Comparison of ENCODE assay signal across 25 cellular contexts in the genomic region with DNA sequence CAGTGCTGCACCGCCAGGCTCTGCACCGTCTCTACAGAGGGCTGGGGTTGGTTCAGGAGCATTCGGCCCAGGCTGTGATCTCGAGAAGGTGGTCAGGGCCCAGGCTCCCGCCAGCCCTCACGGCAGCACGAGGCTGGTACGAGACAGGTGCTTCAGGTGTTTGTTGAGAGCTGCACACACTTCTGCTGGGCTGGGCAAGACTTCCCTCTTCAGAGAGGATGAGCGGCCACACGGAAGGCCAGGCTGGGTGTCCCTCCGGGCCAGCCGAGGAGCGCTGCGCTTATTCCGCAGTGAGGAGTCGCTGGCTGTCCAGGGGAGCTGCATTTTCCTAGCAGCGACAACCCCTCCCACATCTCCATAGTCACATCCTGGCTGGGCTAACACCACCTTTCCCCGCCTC.
"Had no signal": no experiment of that assay in that cellular context is flagged by ENCODE, and none has a peak within 500 bp of the region (broad histone marks: within the 10 kb centered on the region; RNA-seq: fewer than 3 reads in every experiment).

No MANE protein-coding gene starts in this region.

- H3K9me3 ChIP-seq: vagina had no signal

- H3K4me3 Mint-ChIP-seq: activated CD4-positive, alpha-beta T cell treated with anti-CD3 and anti-CD28 coated beads, Interleukin-2, amount 10 ng/mL, durations not matched to agents 24 days and 14 days; activated CD8-positive, alpha-beta T cell treated with anti-CD3 and anti-CD28 coated beads for 36 hours; activated naive CD4-positive, alpha-beta T cell treated with anti-CD3 and anti-CD28 coated beads, Interleukin-2, amount 10 ng/mL, durations not matched to agents 7 days and 5 days; activated naive CD8-positive, alpha-beta T cell treated with anti-CD3 and anti-CD28 coated beads, Interleukin-2, amount 50 U/mL, for 24 hours; brain; neural crest cell; stimulated activated naive CD8-positive, alpha-beta T cell treated with anti-CD3 and anti-CD28 coated beads, Interleukin-15, Interleukin-2, amounts not matched to agents 100 ng/mL and 50 ng/mL, for 24 hours; T-helper 2 cell treated with Interferon-gamma antibody and Interleukin-4, amounts not matched to agents 5 μg/mL and 100 μg/mL, for 36 hours had no signal

- H3K27me3 Mint-ChIP-seq: activated CD4-positive, alpha-beta T cell treated with anti-CD3 and anti-CD28 coated beads, Interleukin-2, amount 10 ng/mL, durations not matched to agents 24 days and 14 days; activated CD8-positive, alpha-beta T cell treated with anti-CD3 and anti-CD28 coated beads for 36 hours; activated naive CD4-positive, alpha-beta T cell treated with anti-CD3 and anti-CD28 coated beads, Interleukin-2, amount 10 ng/mL, durations not matched to agents 7 days and 5 days; activated naive CD8-positive, alpha-beta T cell treated with anti-CD3 and anti-CD28 coated beads, Interleukin-2, amount 50 U/mL, for 24 hours; progenitor cell of endocrine pancreas; stimulated activated naive CD8-positive, alpha-beta T cell treated with anti-CD3 and anti-CD28 coated beads, Interleukin-15, Interleukin-2, amounts not matched to agents 100 ng/mL and 50 ng/mL, for 24 hours had no signal

- H3K36me3 ChIP-seq: vagina had no signal

- H3K4me2 ChIP-seq: hepatocyte had no signal

- H3K4me1 ChIP-seq: foreskin keratinocyte, tibial nerve, vagina had no signal

- ATAC-seq: activated CD8-positive, alpha-beta T cell treated with anti-CD3 and anti-CD28 coated beads for 36 hours; activated naive CD8-positive, alpha-beta T cell treated with anti-CD3 and anti-CD28 coated beads, Interleukin-2, amount 50 U/mL, for 24 hours; foreskin keratinocyte; left lobe of liver had no signal

- H3K36me3 Mint-ChIP-seq: activated naive CD4-positive, alpha-beta T cell treated with anti-CD3 and anti-CD28 coated beads, Interleukin-2, amount 10 ng/mL, durations not matched to agents 7 days and 5 days had no signal

- H2AFZ ChIP-seq: hepatocyte had no signal

- DNase-seq: activated CD4-positive, alpha-beta T cell treated with anti-CD3 and anti-CD28 coated beads, Interleukin-2, amount 10 ng/mL, durations not matched to agents 24 days and 14 days; activated CD4-positive, CD25-positive, alpha-beta regulatory T cell; activated CD8-positive, alpha-beta T cell treated with anti-CD3 and anti-CD28 coated beads for 36 hours; activated naive CD4-positive, alpha-beta T cell treated with anti-CD3 and anti-CD28 coated beads, Interleukin-2, amount 10 ng/mL, durations not matched to agents 7 days and 5 days; activated naive CD8-positive, alpha-beta T cell treated with anti-CD3 and anti-CD28 coated beads, Interleukin-2, amount 50 U/mL, for 24 hours; activated T-cell treated with anti-CD3 and anti-CD28 coated beads, Interleukin-2, amount 50 U/mL, for 1 hour; anterior cingulate cortex; dorsolateral prefrontal cortex; foreskin keratinocyte; stimulated activated CD4-positive, alpha-beta T cell treated with anti-CD3 and anti-CD28 coated beads, Interleukin-15, amount 100 ng/mL, for 24 hours; stimulated activated CD4-positive, alpha-beta T cell treated with anti-CD3 and anti-CD28 coated beads, Interleukin-2, amount 100 ng/mL, for 48 hours had no signal

- H3K79me2 ChIP-seq: hepatocyte had no signal

- H3K4me1 Mint-ChIP-seq: activated naive CD4-positive, alpha-beta T cell treated with anti-CD3 and anti-CD28 coated beads, Interleukin-2, amount 10 ng/mL, durations not matched to agents 7 days and 5 days; activated naive CD8-positive, alpha-beta T cell treated with anti-CD3 and anti-CD28 coated beads, Interleukin-2, amount 50 U/mL, for 24 hours had no signal

- H3K9me3 Mint-ChIP-seq: activated CD4-positive, alpha-beta T cell treated with anti-CD3 and anti-CD28 coated beads, Interleukin-2, amount 10 ng/mL, durations not matched to agents 24 days and 14 days; activated CD8-positive, alpha-beta T cell treated with anti-CD3 and anti-CD28 coated beads for 36 hours; activated naive CD4-positive, alpha-beta T cell treated with anti-CD3 and anti-CD28 coated beads, Interleukin-2, amount 10 ng/mL, durations not matched to agents 7 days and 5 days; activated naive CD8-positive, alpha-beta T cell treated with anti-CD3 and anti-CD28 coated beads, Interleukin-2, amount 50 U/mL, for 24 hours; activated T-helper 2 cell treated with anti-CD3 and anti-CD28 coated beads, Interferon-gamma antibody, Interleukin-2, Interleukin-4, amounts not matched to agents 10 μg/mL and 5 μg/mL and 100 μg/mL, durations not matched to agents 14 hours and 24 hours and 36 hours; stimulated activated naive CD8-positive, alpha-beta T cell treated with anti-CD3 and anti-CD28 coated beads, Interleukin-15, Interleukin-2, amounts not matched to agents 100 ng/mL and 50 ng/mL, for 24 hours; T-helper 2 cell treated with Interferon-gamma antibody and Interleukin-4, amounts not matched to agents 5 μg/mL and 100 μg/mL, for 36 hours had no signal

- H3K4me3 ChIP-seq: dorsolateral prefrontal cortex, hepatocyte, lung, skin epidermis, tibial nerve, vagina had no signal

- H3K27me3 ChIP-seq: dorsolateral prefrontal cortex, hepatocyte, tibial nerve, vagina had no signal

- H3K27ac Mint-ChIP-seq: activated CD4-positive, alpha-beta T cell treated with anti-CD3 and anti-CD28 coated beads, Interleukin-2, amount 10 ng/mL, durations not matched to agents 24 days and 14 days; activated CD8-positive, alpha-beta T cell treated with anti-CD3 and anti-CD28 coated beads for 36 hours; activated naive CD4-positive, alpha-beta T cell treated with anti-CD3 and anti-CD28 coated beads, Interleukin-2, amount 10 ng/mL, durations not matched to agents 7 days and 5 days; activated naive CD8-positive, alpha-beta T cell treated with anti-CD3 and anti-CD28 coated beads, Interleukin-2, amount 50 U/mL, for 24 hours; activated T-helper 2 cell treated with anti-CD3 and anti-CD28 coated beads, Interferon-gamma antibody, Interleukin-2, Interleukin-4, amounts not matched to agents 10 μg/mL and 5 μg/mL and 100 μg/mL, durations not matched to agents 14 hours and 24 hours and 36 hours; stimulated activated naive CD8-positive, alpha-beta T cell treated with anti-CD3 and anti-CD28 coated beads, Interleukin-15, Interleukin-2, amounts not matched to agents 100 ng/mL and 50 ng/mL, for 24 hours had no signal

- H3K27ac ChIP-seq: dorsolateral prefrontal cortex, foreskin keratinocyte, hepatocyte, skin epidermis, tibial nerve, vagina had no signal

- FAIRE-seq: islet of Langerhans, TTC549 had no signal
